In the genomic region with DNA sequence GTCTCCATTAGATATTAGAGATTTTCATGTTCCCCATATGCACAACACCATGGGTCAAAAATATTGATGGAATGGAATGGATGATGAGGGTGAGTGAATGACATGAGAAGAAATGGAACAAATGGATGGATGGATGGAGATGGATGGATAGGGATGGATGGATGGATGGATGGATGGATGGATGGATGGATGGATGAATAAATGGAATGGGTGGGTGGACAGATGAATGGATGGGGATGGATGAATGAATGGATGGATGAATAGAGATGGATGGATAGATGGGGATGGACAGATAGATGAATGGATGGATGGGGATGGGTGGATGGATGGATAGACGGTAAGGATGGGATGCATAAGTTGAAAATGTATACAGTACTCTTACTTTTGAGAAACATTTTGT, we compare ENCODE assay signal across 7 cellular contexts. TPM values are rescaled to one million over a fixed set of nuclear protein-coding genes. Genes with fewer than 3 reads are reported as not detected.
"Had no signal": no experiment of that assay in that cellular context is flagged by ENCODE, and none has a peak within 500 bp of the region (broad histone marks: within the 10 kb centered on the region; RNA-seq: fewer than 3 reads in every experiment).

No MANE protein-coding gene starts in this region.

- DNase-seq: H7, KG1 had no signal

- H3K4me2 ChIP-seq: GM23338 had no signal

- H3K36me3 ChIP-seq: HAP-1 had no signal

- H3K4me3 Mint-ChIP-seq: GM23338 had no signal

- H3K27ac Mint-ChIP-seq: GM23338 had no signal

- H2AFZ ChIP-seq: GM23338 had no signal

- H3K4me3 ChIP-seq: GM23338, HAP-1, K562 had no signal

- H3K4me1 Mint-ChIP-seq: GM23338 had no signal

- FAIRE-seq: HTR-8/SVneo, K562 had no signal

- ATAC-seq: GM23338, HCT116, K562 had no signal

- H3K9me3 ChIP-seq: HAP-1 had no signal

- H3K4me1 ChIP-seq: HAP-1 had no signal

RNA-seq across cellular contexts. Expression of gene EFCC1, which starts 25.8 kb away (rescaled TPM):
- total RNA-seq: GM23338, K562 had no signal
- polyA plus RNA-seq: GM23338, K562 had no signal
